11 cellular contexts compared by ENCODE assay signal in the genomic region with DNA sequence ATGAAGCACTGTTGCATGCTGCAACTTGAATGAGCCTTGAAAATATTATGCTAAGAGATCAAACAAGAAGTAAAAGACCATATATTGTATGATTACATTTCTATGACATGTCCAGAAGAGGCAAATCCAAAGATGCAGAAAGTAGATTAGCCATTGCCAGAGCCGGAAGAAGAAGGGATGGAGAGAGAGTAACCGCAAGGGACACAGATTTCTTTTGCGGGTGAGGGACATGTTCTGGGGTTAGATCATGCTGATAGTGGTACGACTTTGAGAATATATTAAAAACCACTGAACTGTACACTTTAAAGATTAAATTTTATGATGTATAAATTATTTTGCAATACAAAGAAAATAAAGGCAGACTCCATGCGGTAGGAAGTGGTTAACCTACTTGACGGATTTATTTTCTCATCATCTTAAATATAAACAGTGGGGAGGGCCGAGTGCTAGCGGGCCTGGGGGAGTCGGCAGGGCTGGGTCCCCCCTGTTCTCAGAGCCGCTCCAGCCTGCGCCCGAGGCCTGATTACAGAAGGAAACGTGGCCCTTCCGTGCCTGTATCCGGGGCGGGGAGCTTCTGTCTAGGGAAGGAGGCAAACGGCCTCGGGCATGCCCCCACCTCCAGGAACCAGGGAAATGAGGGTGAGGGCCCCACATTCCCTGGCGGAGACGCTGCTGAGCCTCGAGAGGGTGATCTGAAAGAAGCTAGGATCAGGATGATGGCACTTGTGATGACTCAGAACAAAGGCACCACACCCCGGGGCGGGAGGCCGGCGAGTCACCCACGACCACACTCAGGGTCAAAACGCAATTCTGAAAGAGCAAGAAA. TPM values are rescaled to one million over a fixed set of nuclear protein-coding genes. Genes with fewer than 3 reads are reported as not detected.
DNase-seq lines count a peak whose midpoint lies in the region; ATAC-seq lines count a peak whose summit lies in the region.
"Had no signal": no experiment of that assay in that cellular context is flagged by ENCODE, and none has a peak within 500 bp of the region (broad histone marks: within the 10 kb centered on the region; RNA-seq: fewer than 3 reads in every experiment).

No MANE protein-coding gene starts in this region.

- no peaks in the 10 kb centered on the region for H3K36me3 ChIP-seq in HUES48 (ENCODE audit: control insufficient read depth, insufficient read depth, low read length)

- ATAC-seq in activated CD8-positive, alpha-beta T cell treated with anti-CD3 and anti-CD28 coated beads, Interleukin-2, amount 10 ng/mL, durations not matched to agents 7 days and 5 days: no peak
- no peak for ATAC-seq in left cardiac atrium
- ATAC-seq in GM18867 (IDR thresholded peaks at IDR 0.05; ENCODE audit: unreplicated experiment): no peak

- H3K4me3 ChIP-seq in HUES48 (ENCODE audit: low read depth, low read length): no peak overlapping the region

- peak overlapping the region; percentile 77 for H3K27ac ChIP-seq in HUES48 (ENCODE audit: low read depth, low read length)
- H3K27ac ChIP-seq: VCaP had no signal

- H3K36me3 Mint-ChIP-seq in activated CD8-positive, alpha-beta T cell treated with anti-CD3 and anti-CD28 coated beads, Interleukin-2, amount 10 ng/mL, durations not matched to agents 7 days and 5 days (ENCODE audit: low read depth): peaks cover 4% of the 10 kb centered on the region
- H3K36me3 Mint-ChIP-seq: activated naive CD8-positive, alpha-beta T cell had no signal

- H3K4me3 Mint-ChIP-seq in activated CD8-positive, alpha-beta T cell treated with anti-CD3 and anti-CD28 coated beads, Interleukin-2, amount 10 ng/mL, durations not matched to agents 7 days and 5 days: no peak overlapping the region
- H3K4me3 Mint-ChIP-seq: activated naive CD8-positive, alpha-beta T cell had no signal

- POLR2A ChIA-PET in activated CD8-positive, alpha-beta T cell treated with anti-CD3 and anti-CD28 coated beads, Interleukin-2, amount 10 ng/mL, durations not matched to agents 7 days and 5 days (lab: Charles Lee): no interaction called here

- no peaks in the 10 kb centered on the region for H3K9me3 ChIP-seq in HUES48 (ENCODE audit: control insufficient read depth, insufficient read depth, low read length)

- peak overlapping the region; percentile 57 for H3K27ac Mint-ChIP-seq in activated CD8-positive, alpha-beta T cell treated with anti-CD3 and anti-CD28 coated beads, Interleukin-2, amount 10 ng/mL, durations not matched to agents 7 days and 5 days
- H3K27ac Mint-ChIP-seq: activated naive CD8-positive, alpha-beta T cell had no signal

- DNase-seq in Caki2 (ENCODE audit: low read depth): peak; percentile 4
- DNase-seq in activated CD8-positive, alpha-beta T cell treated with anti-CD3 and anti-CD28 coated beads, Interleukin-2, amount 10 ng/mL, durations not matched to agents 7 days and 5 days: no peak
- DNase-seq in kidney tubule cell (ENCODE audit: low spot score): peak; percentile 72
- DNase-seq in left cardiac atrium: no peak
- DNase-seq in activated CD8-positive, alpha-beta memory T cell treated with anti-CD3 and anti-CD28 coated beads, Interleukin-2, amount 50 U/mL, for 48 hours: no peak
- no peak for DNase-seq in hypothalamus (lab: John Stamatoyannopoulos, UW)
- DNase-seq: glutamatergic neuron had no signal

- in situ Hi-C loops in Caki2 (cut with HindIII; ENCODE audit: low pct_unique_long_range_greater_than_20kb, low sequenced_read_pairs): no loop called here

- H3K9ac ChIP-seq in HUES48 (ENCODE audit: low read depth, low read length): no peak overlapping the region

- H3K9me3 Mint-ChIP-seq in activated CD8-positive, alpha-beta T cell treated with anti-CD3 and anti-CD28 coated beads, Interleukin-2, amount 10 ng/mL, durations not matched to agents 7 days and 5 days (ENCODE audit: insufficient read depth): no peaks in the 10 kb centered on the region

- intact Hi-C loops in left cardiac atrium (cut with DNase I): no loop called here

- H3K4me1 ChIP-seq in HUES48 (ENCODE audit: control insufficient read depth, insufficient read depth, low read length): 0 out of 2 replicates have a peak, but pooled peaks cover 5% of the 10 kb centered on the region

- CTCF ChIA-PET in activated CD8-positive, alpha-beta T cell treated with anti-CD3 and anti-CD28 coated beads, Interleukin-2, amount 10 ng/mL, durations not matched to agents 7 days and 5 days (lab: Charles Lee): interaction anchor here (0.7 kb wide), 1 partner anchor 18 kb away, joined by 3 read pairs; no protein-coding TSS in a partner anchor

- H3K27me3 Mint-ChIP-seq in activated CD8-positive, alpha-beta T cell treated with anti-CD3 and anti-CD28 coated beads, Interleukin-2, amount 10 ng/mL, durations not matched to agents 7 days and 5 days (ENCODE audit: low read depth): no peaks in the 10 kb centered on the region
- H3K27me3 Mint-ChIP-seq: activated naive CD8-positive, alpha-beta T cell had no signal

- H3K4me1 Mint-ChIP-seq in activated CD8-positive, alpha-beta T cell treated with anti-CD3 and anti-CD28 coated beads, Interleukin-2, amount 10 ng/mL, durations not matched to agents 7 days and 5 days (ENCODE audit: low read depth): peaks cover 3% of the 10 kb centered on the region

- H3K27me3 ChIP-seq in HUES48 (ENCODE audit: control insufficient read depth, insufficient read depth, low read length): no peaks in the 10 kb centered on the region

RNA-seq across cellular contexts. Expression of gene SHCBP1, which starts 48.0 kb away (rescaled TPM):
- 10.3 and 11.9 TPM in 2 replicates for total RNA-seq in Caki2 (2014; rRNA removed; shearing (Covaris generic); ENCODE audit: low replicate concordance)
- total RNA-seq in activated CD8-positive, alpha-beta T cell treated with anti-CD3 and anti-CD28 coated beads, Interleukin-2, amount 10 ng/mL, durations not matched to agents 7 days and 5 days: 10 to 100 TPM; 54.7 to 60.2 TPM
- 1 to 10 TPM in 1 of 2 donors, under 1 TPM in 1; 0.76 to 1.8 TPM for total RNA-seq in left cardiac atrium

Comparison
In these comparisons a context has a peak if more than half of its experiments do, and no peak if none do; other contexts are left out.
1. DNase-seq: peak in Caki2 (single experiment) and kidney tubule cell (single experiment); none in activated CD8-positive, alpha-beta T cell treated with anti-CD3 and anti-CD28 coated beads, Interleukin-2, amount 10 ng/mL, durations not matched to agents 7 days and 5 days (single experiment), left cardiac atrium (single experiment), activated CD8-positive, alpha-beta memory T cell treated with anti-CD3 and anti-CD28 coated beads, Interleukin-2, amount 50 U/mL, for 48 hours (single experiment) and hypothalamus (0 of 51).